In genomic region chr15:63135281-63135680, GRCh38 we compare ENCODE assay signal across 2 cellular contexts.
TF ChIP-seq lines count a peak whose summit lies in the region.

No MANE protein-coding gene starts in this region.

TF ChIP-seq in SK-N-SH, 30 proteins besides CTCF, POLR2A, EP300 and RAD21:
- no peak for TF ChIP-seq RXRA (IDR thresholded peaks at IDR 0.05; ENCODE audit: borderline replicate concordance, low read depth)
- TF ChIP-seq USF2 (IDR thresholded peaks at IDR 0.05; ENCODE audit: borderline replicate concordance, low read depth, low read length): no peak
- TF ChIP-seq TCF12 (IDR thresholded peaks at IDR 0.05): no peak
- no peak for TF ChIP-seq JUND (IDR thresholded peaks at IDR 0.05)
- TF ChIP-seq, protein P1, sequence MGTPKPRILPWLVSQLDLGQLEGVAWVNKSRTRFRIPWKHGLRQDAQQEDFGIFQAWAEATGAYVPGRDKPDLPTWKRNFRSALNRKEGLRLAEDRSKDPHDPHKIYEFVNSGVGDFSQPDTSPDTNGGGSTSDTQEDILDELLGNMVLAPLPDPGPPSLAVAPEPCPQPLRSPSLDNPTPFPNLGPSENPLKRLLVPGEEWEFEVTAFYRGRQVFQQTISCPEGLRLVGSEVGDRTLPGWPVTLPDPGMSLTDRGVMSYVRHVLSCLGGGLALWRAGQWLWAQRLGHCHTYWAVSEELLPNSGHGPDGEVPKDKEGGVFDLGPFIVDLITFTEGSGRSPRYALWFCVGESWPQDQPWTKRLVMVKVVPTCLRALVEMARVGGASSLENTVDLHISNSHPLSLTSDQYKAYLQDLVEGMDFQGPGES (IDR thresholded peaks at IDR 0.05; ENCODE audit: low read depth, low read length): no peak
- no peak for TF ChIP-seq SMC3 (IDR thresholded peaks at IDR 0.05; ENCODE audit: low read depth, low read length)
- TF ChIP-seq POLR2AphosphoS5 (IDR thresholded peaks at IDR 0.05; ENCODE audit: low read depth, low read length): no peak
- no peak for TF ChIP-seq MEF2A (IDR thresholded peaks at IDR 0.05; ENCODE audit: borderline replicate concordance, low read depth)
- TF ChIP-seq ELF1 (IDR thresholded peaks at IDR 0.05): no peak
- TF ChIP-seq FOSL2 (IDR thresholded peaks at IDR 0.05; ENCODE audit: borderline replicate concordance, low read depth): no peak

TF ChIP-seq in SK-N-SH treated with all-trans-retinoic acid at 6 μM for 48 hours, 23 proteins besides CTCF, POLR2A, EP300 and RAD21:
- TF ChIP-seq CSRNP3 (CRISPR knock-in tag; IDR thresholded peaks at IDR 0.05) (no peak), ZNF565 (CRISPR knock-in tag; conservative IDR thresholded peaks at IDR 0.05; ENCODE audit: low read depth) (no peak), ARNTL (CRISPR knock-in tag; IDR thresholded peaks at IDR 0.05; ENCODE audit: borderline replicate concordance, low read depth) (no peak), SNAI2 (CRISPR knock-in tag; IDR thresholded peaks at IDR 0.05) (no peak), ESRRG (CRISPR knock-in tag; IDR thresholded peaks at IDR 0.05) (no peak), ISL1 (CRISPR knock-in tag; IDR thresholded peaks at IDR 0.05) (no peak), CSDC2 (CRISPR knock-in tag; IDR thresholded peaks at IDR 0.05) (no peak), RARB (CRISPR knock-in tag; IDR thresholded peaks at IDR 0.05) (no peak), ZFP3 (CRISPR knock-in tag; IDR thresholded peaks at IDR 0.05) (no peak), POU6F1 (CRISPR knock-in tag; IDR thresholded peaks at IDR 0.05; ENCODE audit: borderline replicate concordance, low read depth) (no peak), GLIS3 (CRISPR knock-in tag; IDR thresholded peaks at IDR 0.05) (no peak), TCF4 (CRISPR knock-in tag; IDR thresholded peaks at IDR 0.05; ENCODE audit: borderline replicate concordance) (no peak), TSHZ2 (CRISPR knock-in tag; IDR thresholded peaks at IDR 0.05) (no peak), ZNF70 (CRISPR knock-in tag; IDR thresholded peaks at IDR 0.05) (no peak), BACH2 (CRISPR knock-in tag; IDR thresholded peaks at IDR 0.05; ENCODE audit: borderline replicate concordance) (no peak)
- TF ChIP-seq, protein P2, sequence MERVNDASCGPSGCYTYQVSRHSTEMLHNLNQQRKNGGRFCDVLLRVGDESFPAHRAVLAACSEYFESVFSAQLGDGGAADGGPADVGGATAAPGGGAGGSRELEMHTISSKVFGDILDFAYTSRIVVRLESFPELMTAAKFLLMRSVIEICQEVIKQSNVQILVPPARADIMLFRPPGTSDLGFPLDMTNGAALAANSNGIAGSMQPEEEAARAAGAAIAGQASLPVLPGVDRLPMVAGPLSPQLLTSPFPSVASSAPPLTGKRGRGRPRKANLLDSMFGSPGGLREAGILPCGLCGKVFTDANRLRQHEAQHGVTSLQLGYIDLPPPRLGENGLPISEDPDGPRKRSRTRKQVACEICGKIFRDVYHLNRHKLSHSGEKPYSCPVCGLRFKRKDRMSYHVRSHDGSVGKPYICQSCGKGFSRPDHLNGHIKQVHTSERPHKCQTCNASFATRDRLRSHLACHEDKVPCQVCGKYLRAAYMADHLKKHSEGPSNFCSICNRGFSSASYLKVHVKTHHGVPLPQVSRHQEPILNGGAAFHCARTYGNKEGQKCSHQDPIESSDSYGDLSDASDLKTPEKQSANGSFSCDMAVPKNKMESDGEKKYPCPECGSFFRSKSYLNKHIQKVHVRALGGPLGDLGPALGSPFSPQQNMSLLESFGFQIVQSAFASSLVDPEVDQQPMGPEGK (CRISPR knock-in tag; IDR thresholded peaks at IDR 0.05; ENCODE audit: borderline replicate concordance): no peak
